ENCODE assay signal across 9 cellular contexts in genomic region chr3:48664313-48664644, GRCh38. TPM values are rescaled to one million over a fixed set of nuclear protein-coding genes. Genes with fewer than 3 reads are reported as not detected.
DNase-seq lines count a peak whose midpoint lies in the region; ATAC-seq and TF ChIP-seq lines count a peak whose summit lies in the region.
"Had no signal": no experiment of that assay in that cellular context is flagged by ENCODE, and none has a peak within 500 bp of the region (broad histone marks: within the 10 kb centered on the region; RNA-seq: fewer than 3 reads in every experiment).

No MANE protein-coding gene starts in this region.

- H3K27me3 ChIP-seq in fibroblast of lung (ENCODE audit: control insufficient read depth, insufficient read depth, low read length) (peaks cover 5% of the 10 kb centered on the region), skeletal muscle satellite cell (ENCODE audit: control insufficient read depth, insufficient read depth, low read length) (no peaks in the 10 kb centered on the region)

- intact Hi-C loops in activated CD4-positive, alpha-beta T cell treated with anti-CD3 and anti-CD28 coated beads, Interleukin-2, amount 10 ng/mL, durations not matched to agents 24 days and 14 days (cut with micrococcal nuclease) = loop anchor here (2.0 kb wide), 1 partner anchor 107 kb away; the partner anchor contains the start of gene PFKFB4

- H3K36me3 ChIP-seq in fibroblast of lung (ENCODE audit: control insufficient read depth, insufficient read depth, low read length) (no peaks in the 10 kb centered on the region), skeletal muscle satellite cell (ENCODE audit: insufficient read depth, low read length) (no peaks in the 10 kb centered on the region)

- H3K4me3 Mint-ChIP-seq in activated CD4-positive, alpha-beta T cell treated with anti-CD3 and anti-CD28 coated beads, Interleukin-2, amount 10 ng/mL, durations not matched to agents 24 days and 14 days = peak overlapping the region; percentile 96
- H3K4me3 Mint-ChIP-seq in T-helper 17 cell = peak overlapping the region; percentile 87

- peak overlapping the region; percentile 91 for H3K27ac ChIP-seq in fibroblast of lung (ENCODE audit: insufficient read depth, low read length)

- no peak for ATAC-seq in T-helper 17 cell
- no peak for ATAC-seq in HG03342 (IDR thresholded peaks at IDR 0.05; ENCODE audit: unreplicated experiment)
- no peak for ATAC-seq in HG02571 (IDR thresholded peaks at IDR 0.05; ENCODE audit: unreplicated experiment)

- no peaks in the 10 kb centered on the region for H3K9me3 Mint-ChIP-seq in activated CD4-positive, alpha-beta T cell treated with anti-CD3 and anti-CD28 coated beads, Interleukin-2, amount 10 ng/mL, durations not matched to agents 24 days and 14 days

- peaks cover 7% of the 10 kb centered on the region for H3K4me1 ChIP-seq in fibroblast of lung (ENCODE audit: control insufficient read depth, extremely low read depth, insufficient read depth, low read length)
- H3K4me1 ChIP-seq in skeletal muscle satellite cell (ENCODE audit: control insufficient read depth, insufficient read depth, low read length) = peaks cover 19% of the 10 kb centered on the region

- H3K9ac ChIP-seq in fibroblast of lung (ENCODE audit: insufficient read depth, low read length) = no peak overlapping the region
- no peak overlapping the region for H3K9ac ChIP-seq in skeletal muscle satellite cell (ENCODE audit: low read depth, low read length)

- H3K79me2 ChIP-seq in fibroblast of lung (ENCODE audit: control insufficient read depth, insufficient read depth, low read length) = no peaks in the 10 kb centered on the region

- TF ChIP-seq CTCF in fibroblast of lung (conservative IDR thresholded peaks at IDR 0.05 in 1 of 2, IDR thresholded peaks at IDR 0.05 in 1 of 2; ENCODE audit: low read depth in 1 of 2, low read length in 2 of 2) = no peak

- H3K36me3 Mint-ChIP-seq in activated CD4-positive, alpha-beta T cell treated with anti-CD3 and anti-CD28 coated beads, Interleukin-2, amount 10 ng/mL, durations not matched to agents 24 days and 14 days (ENCODE audit: low read depth) = peaks cover 9% of the 10 kb centered on the region
- no peaks in the 10 kb centered on the region for H3K36me3 Mint-ChIP-seq in T-helper 17 cell (ENCODE audit: low read depth)

- peaks cover 11% of the 10 kb centered on the region for H3K4me1 Mint-ChIP-seq in activated CD4-positive, alpha-beta T cell treated with anti-CD3 and anti-CD28 coated beads, Interleukin-2, amount 10 ng/mL, durations not matched to agents 24 days and 14 days
- peaks cover 8% of the 10 kb centered on the region for H3K4me1 Mint-ChIP-seq in T-helper 17 cell

- DNase-seq in activated CD4-positive, alpha-beta T cell treated with anti-CD3 and anti-CD28 coated beads, Interleukin-2, amount 10 ng/mL, durations not matched to agents 24 days and 14 days = no peak
- no peak for DNase-seq in activated CD4-positive, alpha-beta T cell treated with anti-CD3 and anti-CD28 coated beads for 4 hours
- DNase-seq in T-helper 17 cell (no peak), fibroblast of lung (ENCODE audit: low read depth in 2 of 2) (no peak), foreskin melanocyte (no peak)

- peaks cover 9% of the 10 kb centered on the region for H3K27me3 Mint-ChIP-seq in activated CD4-positive, alpha-beta T cell treated with anti-CD3 and anti-CD28 coated beads, Interleukin-2, amount 10 ng/mL, durations not matched to agents 24 days and 14 days
- H3K27me3 Mint-ChIP-seq in T-helper 17 cell = peaks cover 11% of the 10 kb centered on the region

- H2AFZ ChIP-seq in fibroblast of lung (ENCODE audit: low read length) = no peak overlapping the region

- no peaks in the 10 kb centered on the region for H3K9me3 ChIP-seq in T-helper 17 cell (ENCODE audit: control insufficient read depth, low read length, poor library complexity, severe bottlenecking)
- no peaks in the 10 kb centered on the region for H3K9me3 ChIP-seq in fibroblast of lung (ENCODE audit: control insufficient read depth, insufficient read depth, low read depth, low read length)
- H3K9me3 ChIP-seq in skeletal muscle satellite cell (replicated peaks; ENCODE audit: low read length) = no peaks in the 10 kb centered on the region

- H4K20me1 ChIP-seq in fibroblast of lung (ENCODE audit: control insufficient read depth, extremely low read depth, insufficient read depth, low read length) = no peaks in the 10 kb centered on the region

- H3K4me3 ChIP-seq in fibroblast of lung (replicated peaks in 1 of 4; ENCODE audit: control extremely low read depth in 1 of 4, insufficient read depth in 1 of 4, low read depth in 3 of 4, low read length in 4 of 4) (peak overlapping the region in 1 of 4 experiments; percentile 71), skeletal muscle satellite cell (ENCODE audit: low read length) (peak overlapping the region; percentile 88)

- no peak overlapping the region for H3K4me2 ChIP-seq in fibroblast of lung (ENCODE audit: extremely low read depth, insufficient read depth, low read length)
- H3K4me2 ChIP-seq in skeletal muscle satellite cell (ENCODE audit: low read length) = peak overlapping the region; percentile 98

- H3K27ac Mint-ChIP-seq in activated CD4-positive, alpha-beta T cell treated with anti-CD3 and anti-CD28 coated beads, Interleukin-2, amount 10 ng/mL, durations not matched to agents 24 days and 14 days = no peak overlapping the region
- H3K27ac Mint-ChIP-seq in T-helper 17 cell = peak overlapping the region; percentile 67

RNA-seq across cellular contexts. Expression of gene CELSR3, which starts 1.6 kb away (rescaled TPM):
- total RNA-seq in activated CD4-positive, alpha-beta T cell treated with anti-CD3 and anti-CD28 coated beads, Interleukin-2, amount 10 ng/mL, durations not matched to agents 24 days and 14 days = 14.5 and 15.2 TPM in 2 replicates
- 1 to 10 TPM; 6.0 to 6.9 TPM for total RNA-seq in T-helper 17 cell
- 0.77 and 2.1 TPM in 2 replicates for total RNA-seq in fibroblast of lung
- polyA plus RNA-seq in fibroblast of lung = 0.34 and 0.44 TPM in 2 replicates
- polyA plus RNA-seq in fibroblast of lung (2012) = 0.50 and 0.62 TPM in 2 replicates
- polyA minus RNA-seq in fibroblast of lung (ENCODE audit: low replicate concordance) = 1.8 and 2.2 TPM in 2 replicates
- 0.66 and 0.76 TPM in 2 replicates for total RNA-seq in skeletal muscle satellite cell (2012; rRNA removed)

RNA-seq across cellular contexts. Expression of gene NCKIPSD, which starts 21.4 kb away (rescaled TPM):
- 53.1 and 54.1 TPM in 2 replicates for total RNA-seq in activated CD4-positive, alpha-beta T cell treated with anti-CD3 and anti-CD28 coated beads, Interleukin-2, amount 10 ng/mL, durations not matched to agents 24 days and 14 days
- total RNA-seq in T-helper 17 cell = 10 to 100 TPM; 14.6 to 17.2 TPM
- 15.4 and 23.3 TPM in 2 replicates for total RNA-seq in fibroblast of lung
- 14.6 and 19.6 TPM in 2 replicates for polyA plus RNA-seq in fibroblast of lung
- 18.7 and 23.3 TPM in 2 replicates for polyA plus RNA-seq in fibroblast of lung (2012)
- 56.2 and 67.3 TPM in 2 replicates for polyA minus RNA-seq in fibroblast of lung (ENCODE audit: low replicate concordance)
- 19.8 and 21.8 TPM in 2 replicates for total RNA-seq in skeletal muscle satellite cell (2012; rRNA removed)

RNA-seq across cellular contexts. Expression of gene SLC26A6, which starts 29.0 kb away (rescaled TPM):
- total RNA-seq in activated CD4-positive, alpha-beta T cell treated with anti-CD3 and anti-CD28 coated beads, Interleukin-2, amount 10 ng/mL, durations not matched to agents 24 days and 14 days = 57.2 and 58.2 TPM in 2 replicates
- total RNA-seq in T-helper 17 cell (10 to 100 TPM; 16.4 to 22.1 TPM), fibroblast of lung (32.9 and 36.3 TPM in 2 replicates)
- 13.3 and 20.9 TPM in 2 replicates for polyA plus RNA-seq in fibroblast of lung
- 9.4 and 16.6 TPM in 2 replicates for polyA plus RNA-seq in fibroblast of lung (2012)
- 29.8 and 88.3 TPM in 2 replicates for polyA minus RNA-seq in fibroblast of lung (ENCODE audit: low replicate concordance)
- total RNA-seq in skeletal muscle satellite cell (2012; rRNA removed) = 23.6 and 26.6 TPM in 2 replicates

RNA-seq across cellular contexts. Expression of gene TMEM89, which starts 42.7 kb away (rescaled TPM):
- total RNA-seq in activated CD4-positive, alpha-beta T cell treated with anti-CD3 and anti-CD28 coated beads, Interleukin-2, amount 10 ng/mL, durations not matched to agents 24 days and 14 days = 0.64 and 0.89 TPM in 2 replicates
- total RNA-seq in T-helper 17 cell (under 1 TPM in 1 of 2 donors, not detected in 1; 0.55 TPM), fibroblast of lung (not detected in 2 replicates)
- polyA plus RNA-seq in fibroblast of lung = not detected in 2 replicates
- not detected in 2 replicates for polyA plus RNA-seq in fibroblast of lung (2012)
- polyA minus RNA-seq in fibroblast of lung (ENCODE audit: low replicate concordance) = not detected in 2 replicates
- 0.51 TPM in 1 of 2 replicates, not detected in the other for total RNA-seq in skeletal muscle satellite cell (2012; rRNA removed)
- total RNA-seq: liver had no signal
- polyA plus RNA-seq: liver had no signal

RNA-seq across cellular contexts. Expression of gene IP6K2, which starts 52.7 kb away (rescaled TPM):
- 57.9 and 58.4 TPM in 2 replicates for total RNA-seq in activated CD4-positive, alpha-beta T cell treated with anti-CD3 and anti-CD28 coated beads, Interleukin-2, amount 10 ng/mL, durations not matched to agents 24 days and 14 days
- total RNA-seq in T-helper 17 cell = 100 to 1,000 TPM in 1 of 2 donors, 10 to 100 TPM in 1; 93.7 to 116 TPM
- total RNA-seq in fibroblast of lung = 40.3 and 53.5 TPM in 2 replicates
- polyA plus RNA-seq in fibroblast of lung = 58.9 and 64.1 TPM in 2 replicates
- 47.5 and 52.1 TPM in 2 replicates for polyA plus RNA-seq in fibroblast of lung (2012)
- polyA minus RNA-seq in fibroblast of lung (ENCODE audit: low replicate concordance) = 35.9 and 43.2 TPM in 2 replicates
- total RNA-seq in skeletal muscle satellite cell (2012; rRNA removed) = 29.1 and 37.8 TPM in 2 replicates
